Comparison of ENCODE assay signal across 1 cellular context in genomic region chr20:34875657-34876160, GRCh38.
TF ChIP-seq lines count a peak whose summit lies in the region.

No MANE protein-coding gene starts in this region.

TF ChIP-seq in HepG2, 621 proteins besides CTCF, POLR2A, EP300 and RAD21 (continued from another document and continues in another):
- TF ChIP-seq E2F1 (CRISPR knock-in tag; IDR thresholded peaks at IDR 0.05) (no peak), RBAK (CRISPR knock-in tag; IDR thresholded peaks at IDR 0.05) (0 out of 2 replicates have a peak, but pooled peaks have one; percentile 40), FOXO1 (CRISPR knock-in tag; IDR thresholded peaks at IDR 0.05) (peak; percentile 9; the same call in 1 of the 2 replicates), CREB1 (IDR thresholded peaks at IDR 0.05) (no peak), CREB1 (CRISPR knock-in tag; IDR thresholded peaks at IDR 0.05) (no peak), ZNF639 (CRISPR knock-in tag; conservative IDR thresholded peaks at IDR 0.05) (0 out of 2 replicates have a peak, but pooled peaks have one; percentile 18), HNF1B (CRISPR knock-in tag; IDR thresholded peaks at IDR 0.05) (0 out of 2 replicates have a peak, but pooled peaks have one; percentile 44), NFYB (CRISPR knock-in tag; IDR thresholded peaks at IDR 0.05) (no peak), PAWR (CRISPR knock-in tag; IDR thresholded peaks at IDR 0.05; ENCODE audit: borderline replicate concordance) (no peak), ATF6 (CRISPR knock-in tag; conservative IDR thresholded peaks at IDR 0.05) (no peak), BRCA1 (CRISPR knock-in tag; IDR thresholded peaks at IDR 0.05) (no peak), ASH2L (IDR thresholded peaks at IDR 0.05; ENCODE audit: insufficient read length, low read depth, low read length) (no peak), ZNF343 (CRISPR knock-in tag; IDR thresholded peaks at IDR 0.05) (no peak), NR2F1 (CRISPR knock-in tag; IDR thresholded peaks at IDR 0.05) (peak in 1 of 2 experiments; percentile 50; a peak in 2 of 4 replicates), ESRRA (CRISPR knock-in tag; IDR thresholded peaks at IDR 0.05; ENCODE audit: low read depth) (peak; percentile 89), REL (CRISPR knock-in tag; conservative IDR thresholded peaks at IDR 0.05) (no peak), ZNF687 (CRISPR knock-in tag; IDR thresholded peaks at IDR 0.05) (no peak), DRAP1 (CRISPR knock-in tag; IDR thresholded peaks at IDR 0.05) (no peak; the same call in 1 of the 2 replicates), JARID2 (CRISPR knock-in tag; IDR thresholded peaks at IDR 0.05; ENCODE audit: insufficient replicate concordance) (no peak), NCOA1 (CRISPR knock-in tag; IDR thresholded peaks at IDR 0.05) (no peak), KDM4B (CRISPR knock-in tag; IDR thresholded peaks at IDR 0.05) (no peak), ZNF747 (CRISPR knock-in tag; IDR thresholded peaks at IDR 0.05; ENCODE audit: borderline replicate concordance) (no peak), ZNF414 (CRISPR knock-in tag; IDR thresholded peaks at IDR 0.05) (no peak), MBNL3 (CRISPR knock-in tag; conservative IDR thresholded peaks at IDR 0.05) (no peak), LRRFIP1 (CRISPR knock-in tag; conservative IDR thresholded peaks at IDR 0.05) (0 out of 2 replicates have a peak, but pooled peaks have one; percentile 6), SRF (IDR thresholded peaks at IDR 0.05; ENCODE audit: low read depth, low read length) (no peak), FOXO4 (CRISPR knock-in tag; conservative IDR thresholded peaks at IDR 0.05) (no peak), ATF1 (CRISPR knock-in tag; IDR thresholded peaks at IDR 0.05) (no peak; the same call in 1 of the 2 replicates), BHLHE40 (IDR thresholded peaks at IDR 0.05; ENCODE audit: low read length) (no peak), HNRNPUL1 (IDR thresholded peaks at IDR 0.05; ENCODE audit: low read depth, low read length) (no peak), ZNF75D (CRISPR knock-in tag; IDR thresholded peaks at IDR 0.05; ENCODE audit: borderline replicate concordance) (no peak), HOXA9 (CRISPR knock-in tag; IDR thresholded peaks at IDR 0.05; ENCODE audit: borderline replicate concordance) (no peak), TRIM22 (IDR thresholded peaks at IDR 0.05) (no peak), ZNF879 (CRISPR knock-in tag; IDR thresholded peaks at IDR 0.05) (no peak), ZNF792 (CRISPR knock-in tag; IDR thresholded peaks at IDR 0.05) (no peak), MYNN (CRISPR knock-in tag; IDR thresholded peaks at IDR 0.05; ENCODE audit: low read depth) (peak; percentile 76; the same call in 1 of the 2 replicates), SIX4 (CRISPR knock-in tag; IDR thresholded peaks at IDR 0.05) (no peak), THAP9 (CRISPR knock-in tag; IDR thresholded peaks at IDR 0.05; ENCODE audit: borderline replicate concordance) (no peak), MEF2D (CRISPR knock-in tag; IDR thresholded peaks at IDR 0.05) (no peak)
